ENCODE assay signal across 20 cellular contexts in genomic region chr7:52030722-52031121, GRCh38.
DNase-seq lines count a peak whose midpoint lies in the region; ATAC-seq, FAIRE-seq and TF ChIP-seq lines count a peak whose summit lies in the region.
"Had no signal": no experiment of that assay in that cellular context is flagged by ENCODE, and none has a peak within 500 bp of the region (broad histone marks: within the 10 kb centered on the region; RNA-seq: fewer than 3 reads in every experiment).

No MANE protein-coding gene starts in this region.

- TF ChIP-seq CTCF in left ventricle myocardium inferior (IDR thresholded peaks at IDR 0.05; ENCODE audit: borderline replicate concordance) (no peak), WTC11 (IDR thresholded peaks at IDR 0.05) (no peak), neural progenitor cell (IDR thresholded peaks at IDR 0.05) (no peak), kidney (IDR thresholded peaks at IDR 0.05; ENCODE audit: borderline replicate concordance, extremely low read depth, insufficient read depth) (no peak)

- no peak overlapping the region for H3K4me3 ChIP-seq in left ventricle myocardium inferior
- H3K4me3 ChIP-seq in neural progenitor cell, result no peak overlapping the region
- H3K4me3 ChIP-seq in kidney (ENCODE audit: low read length in 2 of 2), result no peak overlapping the region
- H3K4me3 ChIP-seq: SJCRH30 had no signal

- H3K4me1 Mint-ChIP-seq in WTC11 (peaks cover 4% of the 10 kb centered on the region), neural progenitor cell (peaks cover 4% of the 10 kb centered on the region)
- no peaks in the 10 kb centered on the region for H3K4me1 Mint-ChIP-seq in activated CD4-positive, alpha-beta T cell treated with anti-CD3 and anti-CD28 coated beads, Interleukin-2, amount 10 ng/mL, durations not matched to agents 24 days and 14 days
- H3K4me1 Mint-ChIP-seq: CD8-positive, alpha-beta memory T cell; T-cell had no signal

- no peaks in the 10 kb centered on the region for H3F3A ChIP-seq in neural progenitor cell (ENCODE audit: low read depth)

- H3K36me3 ChIP-seq in left ventricle myocardium inferior, result no peaks in the 10 kb centered on the region
- H3K36me3 ChIP-seq in neural progenitor cell, result peaks cover 4% of the 10 kb centered on the region
- H3K36me3 ChIP-seq in kidney (ENCODE audit: control insufficient read depth in 1 of 2, insufficient read depth in 2 of 2, low read length in 2 of 2), result no peaks in the 10 kb centered on the region
- H3K36me3 ChIP-seq: SJCRH30 had no signal

- H3K27ac Mint-ChIP-seq in WTC11 (no peak overlapping the region), neural progenitor cell (no peak overlapping the region)
- H3K27ac Mint-ChIP-seq in activated CD4-positive, alpha-beta T cell treated with anti-CD3 and anti-CD28 coated beads, Interleukin-2, amount 10 ng/mL, durations not matched to agents 24 days and 14 days, result no peak overlapping the region
- H3K27ac Mint-ChIP-seq: CD8-positive, alpha-beta memory T cell; T-cell had no signal

- CTCF ChIA-PET in WTC11 (lab: Charles Lee), result interaction anchor here (1.0 kb wide), 1 partner anchor 12 kb away, joined by 3 read pairs; no protein-coding TSS in a partner anchor

- POLR2A ChIA-PET in WTC11 (lab: Charles Lee), result no interaction called here

- no peak for DNase-seq in Right ventricle myocardium superior
- DNase-seq in left ventricle myocardium inferior, result no peak
- no peak for DNase-seq in WTC11 (ENCODE audit: low spot score)
- DNase-seq in neural progenitor cell (ENCODE audit: low spot score), result peak; percentile 27
- DNase-seq in activated CD4-positive, alpha-beta T cell treated with anti-CD3 and anti-CD28 coated beads, Interleukin-2, amount 10 ng/mL, durations not matched to agents 24 days and 14 days, result no peak
- DNase-seq in kidney, result no peak
- DNase-seq: CD8-positive, alpha-beta memory T cell; DMS79 treated with DMSO at 0.1 percent for 48 hours; GOT3; Kasumi-1; NCI-H1417; NCI-H1694 treated with DMSO at 0.1 percent for 48 hours; NCI-H2081 treated with DMSO at 0.1 percent for 48 hours; NCI-H69; SJCRH30; T-cell had no signal

- H3K27ac ChIP-seq in left ventricle myocardium inferior (replicated peaks) (no peak overlapping the region), neural progenitor cell (no peak overlapping the region), kidney (ENCODE audit: low read depth in 2 of 2, low read length in 2 of 2) (no peak overlapping the region)
- H3K27ac ChIP-seq: C4-2B, SJCRH30 had no signal

- ATAC-seq in Right ventricle myocardium superior (ENCODE audit: poor library complexity) (peak; percentile 49), WTC11 (peak; percentile 48; the same call in 1 of the 2 replicates), GM21786 (IDR thresholded peaks at IDR 0.05; ENCODE audit: unreplicated experiment) (no peak)
- ATAC-seq: T-cell had no signal

- FAIRE-seq in kidney (lab: Jason Lieb, UNC), result no peak
- FAIRE-seq: A204.1, GM12891 had no signal

- H3K9ac ChIP-seq in neural progenitor cell (no peak overlapping the region), kidney (ENCODE audit: low read length in 2 of 2) (no peak overlapping the region)

- H3K4me1 ChIP-seq in left ventricle myocardium inferior (no peaks in the 10 kb centered on the region), neural progenitor cell (peaks cover 10% of the 10 kb centered on the region), kidney (ENCODE audit: control insufficient read depth in 1 of 2, insufficient read depth in 1 of 2, low read depth in 1 of 2, low read length in 2 of 2) (no peaks in the 10 kb centered on the region)
- H3K4me1 ChIP-seq: SJCRH30 had no signal

- H3K4me3 Mint-ChIP-seq in WTC11, result no peak overlapping the region
- H3K4me3 Mint-ChIP-seq in neural progenitor cell, result no peak overlapping the region
- no peak overlapping the region for H3K4me3 Mint-ChIP-seq in activated CD4-positive, alpha-beta T cell treated with anti-CD3 and anti-CD28 coated beads, Interleukin-2, amount 10 ng/mL, durations not matched to agents 24 days and 14 days
- H3K4me3 Mint-ChIP-seq: CD8-positive, alpha-beta memory T cell; T-cell had no signal

- peaks cover 29% of the 10 kb centered on the region for H3K9me3 Mint-ChIP-seq in WTC11
- H3K9me3 Mint-ChIP-seq in neural progenitor cell, result no peaks in the 10 kb centered on the region
- no peaks in the 10 kb centered on the region for H3K9me3 Mint-ChIP-seq in activated CD4-positive, alpha-beta T cell treated with anti-CD3 and anti-CD28 coated beads, Interleukin-2, amount 10 ng/mL, durations not matched to agents 24 days and 14 days

- no peaks in the 10 kb centered on the region for H3K27me3 Mint-ChIP-seq in WTC11 (ENCODE audit: low read depth)
- peaks cover 3% of the 10 kb centered on the region for H3K27me3 Mint-ChIP-seq in neural progenitor cell (ENCODE audit: insufficient read depth, low read depth)
- no peaks in the 10 kb centered on the region for H3K27me3 Mint-ChIP-seq in activated CD4-positive, alpha-beta T cell treated with anti-CD3 and anti-CD28 coated beads, Interleukin-2, amount 10 ng/mL, durations not matched to agents 24 days and 14 days
- H3K27me3 Mint-ChIP-seq: CD8-positive, alpha-beta memory T cell; T-cell had no signal

- H3K4me2 ChIP-seq in neural progenitor cell, result peak overlapping the region; percentile 24

- H3K79me2 ChIP-seq in neural progenitor cell (ENCODE audit: low read depth), result no peaks in the 10 kb centered on the region

- H3K9me3 ChIP-seq in left ventricle myocardium inferior (replicated peaks), result no peaks in the 10 kb centered on the region
- H3K9me3 ChIP-seq in neural progenitor cell (ENCODE audit: low read depth), result no peaks in the 10 kb centered on the region
- no peaks in the 10 kb centered on the region for H3K9me3 ChIP-seq in kidney (ENCODE audit: control insufficient read depth in 1 of 2, low read length in 2 of 2)
- H3K9me3 ChIP-seq: SJCRH30 had no signal

- H3K36me3 Mint-ChIP-seq in WTC11 (peaks cover 17% of the 10 kb centered on the region), neural progenitor cell (no peaks in the 10 kb centered on the region)
- H3K36me3 Mint-ChIP-seq in activated CD4-positive, alpha-beta T cell treated with anti-CD3 and anti-CD28 coated beads, Interleukin-2, amount 10 ng/mL, durations not matched to agents 24 days and 14 days (ENCODE audit: low read depth), result no peaks in the 10 kb centered on the region
- H3K36me3 Mint-ChIP-seq: CD8-positive, alpha-beta memory T cell; T-cell had no signal

- H4K20me1 ChIP-seq in neural progenitor cell (ENCODE audit: low read depth), result no peaks in the 10 kb centered on the region

- H2AFZ ChIP-seq in neural progenitor cell (replicated peaks), result peak overlapping the region; percentile 94

- H3K27me3 ChIP-seq in left ventricle myocardium inferior (ENCODE audit: low read depth) (no peaks in the 10 kb centered on the region), neural progenitor cell (no peaks in the 10 kb centered on the region)
- H3K27me3 ChIP-seq: SJCRH30 had no signal

- intact Hi-C loops in Right ventricle myocardium superior (cut with DNase I), result no loop called here
- intact Hi-C loops in left ventricle myocardium inferior (cut with micrococcal nuclease), result no loop called here
- intact Hi-C loops in activated CD4-positive, alpha-beta T cell treated with anti-CD3 and anti-CD28 coated beads, Interleukin-2, amount 10 ng/mL, durations not matched to agents 24 days and 14 days (cut with micrococcal nuclease), result no loop called here
- intact Hi-C loops in kidney (cut with DNase I), result no loop called here

TF ChIP-seq in WTC11, 78 proteins besides CTCF, POLR2A, EP300 and RAD21 (continues in another document):
- TF ChIP-seq ZNF317 (CRISPR knock-in tag; IDR thresholded peaks at IDR 0.05; ENCODE audit: borderline replicate concordance, low read depth), result no peak
- TF ChIP-seq TCF7 (CRISPR knock-in tag; IDR thresholded peaks at IDR 0.05; ENCODE audit: low read depth), result no peak
- TF ChIP-seq FOXP1 (CRISPR knock-in tag; IDR thresholded peaks at IDR 0.05; ENCODE audit: borderline replicate concordance), result no peak
- TF ChIP-seq CDX4 (CRISPR knock-in tag; IDR thresholded peaks at IDR 0.05; ENCODE audit: borderline replicate concordance), result no peak
- TF ChIP-seq, protein P1, sequence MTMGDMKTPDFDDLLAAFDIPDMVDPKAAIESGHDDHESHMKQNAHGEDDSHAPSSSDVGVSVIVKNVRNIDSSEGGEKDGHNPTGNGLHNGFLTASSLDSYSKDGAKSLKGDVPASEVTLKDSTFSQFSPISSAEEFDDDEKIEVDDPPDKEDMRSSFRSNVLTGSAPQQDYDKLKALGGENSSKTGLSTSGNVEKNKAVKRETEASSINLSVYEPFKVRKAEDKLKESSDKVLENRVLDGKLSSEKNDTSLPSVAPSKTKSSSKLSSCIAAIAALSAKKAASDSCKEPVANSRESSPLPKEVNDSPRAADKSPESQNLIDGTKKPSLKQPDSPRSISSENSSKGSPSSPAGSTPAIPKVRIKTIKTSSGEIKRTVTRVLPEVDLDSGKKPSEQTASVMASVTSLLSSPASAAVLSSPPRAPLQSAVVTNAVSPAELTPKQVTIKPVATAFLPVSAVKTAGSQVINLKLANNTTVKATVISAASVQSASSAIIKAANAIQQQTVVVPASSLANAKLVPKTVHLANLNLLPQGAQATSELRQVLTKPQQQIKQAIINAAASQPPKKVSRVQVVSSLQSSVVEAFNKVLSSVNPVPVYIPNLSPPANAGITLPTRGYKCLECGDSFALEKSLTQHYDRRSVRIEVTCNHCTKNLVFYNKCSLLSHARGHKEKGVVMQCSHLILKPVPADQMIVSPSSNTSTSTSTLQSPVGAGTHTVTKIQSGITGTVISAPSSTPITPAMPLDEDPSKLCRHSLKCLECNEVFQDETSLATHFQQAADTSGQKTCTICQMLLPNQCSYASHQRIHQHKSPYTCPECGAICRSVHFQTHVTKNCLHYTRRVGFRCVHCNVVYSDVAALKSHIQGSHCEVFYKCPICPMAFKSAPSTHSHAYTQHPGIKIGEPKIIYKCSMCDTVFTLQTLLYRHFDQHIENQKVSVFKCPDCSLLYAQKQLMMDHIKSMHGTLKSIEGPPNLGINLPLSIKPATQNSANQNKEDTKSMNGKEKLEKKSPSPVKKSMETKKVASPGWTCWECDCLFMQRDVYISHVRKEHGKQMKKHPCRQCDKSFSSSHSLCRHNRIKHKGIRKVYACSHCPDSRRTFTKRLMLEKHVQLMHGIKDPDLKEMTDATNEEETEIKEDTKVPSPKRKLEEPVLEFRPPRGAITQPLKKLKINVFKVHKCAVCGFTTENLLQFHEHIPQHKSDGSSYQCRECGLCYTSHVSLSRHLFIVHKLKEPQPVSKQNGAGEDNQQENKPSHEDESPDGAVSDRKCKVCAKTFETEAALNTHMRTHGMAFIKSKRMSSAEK (CRISPR knock-in tag; IDR thresholded peaks at IDR 0.05; ENCODE audit: borderline replicate concordance), result no peak
- no peak for TF ChIP-seq JAZF1 (CRISPR knock-in tag; IDR thresholded peaks at IDR 0.05)
- TF ChIP-seq MXD4 (CRISPR knock-in tag; IDR thresholded peaks at IDR 0.05; ENCODE audit: borderline replicate concordance), result no peak
